Comparison of ENCODE assay signal across 14 cellular contexts in the genomic region with DNA sequence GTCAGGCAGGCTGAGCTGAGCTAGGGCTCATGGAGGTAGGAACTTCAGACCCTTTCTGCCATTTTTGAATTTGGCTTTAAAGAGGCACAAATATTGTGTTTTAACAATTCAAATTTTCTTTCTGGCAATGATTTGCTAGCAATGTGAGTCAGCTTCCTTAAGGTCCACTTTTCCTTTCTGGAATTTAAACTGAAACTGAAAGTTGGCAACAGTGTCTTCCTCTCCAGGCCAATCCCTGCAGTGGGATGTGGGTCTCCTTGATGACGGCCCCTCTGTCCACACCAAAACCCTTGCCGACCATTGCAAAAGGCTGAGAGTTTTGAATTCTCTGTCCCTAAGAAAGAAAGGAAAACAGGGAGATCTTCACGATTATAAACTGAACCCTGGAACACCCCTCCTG. TPM values are rescaled to one million over a fixed set of nuclear protein-coding genes. Genes with fewer than 3 reads are reported as not detected.
DNase-seq lines count a peak whose midpoint lies in the region; ATAC-seq, FAIRE-seq and TF ChIP-seq lines count a peak whose summit lies in the region.
"Had no signal": no experiment of that assay in that cellular context is flagged by ENCODE, and none has a peak within 500 bp of the region (broad histone marks: within the 10 kb centered on the region; RNA-seq: fewer than 3 reads in every experiment).

No MANE protein-coding gene starts in this region.

- no peak overlapping the region for H3K9ac ChIP-seq in kidney (ENCODE audit: low read length in 2 of 2)
- H3K9ac ChIP-seq in skeletal muscle tissue (ENCODE audit: low read depth in 1 of 3, low read length in 3 of 3): no peak overlapping the region
- H3K9ac ChIP-seq in MM.1S (ENCODE audit: low read length): no peak overlapping the region

- H3K9me2 ChIP-seq in MM.1S (replicated peaks; ENCODE audit: insufficient read depth, low read length): no peaks in the 10 kb centered on the region

- no peaks in the 10 kb centered on the region for H3K36me3 ChIP-seq in kidney (ENCODE audit: control insufficient read depth in 1 of 2, insufficient read depth in 2 of 2, low read length in 2 of 2)
- H3K36me3 ChIP-seq in skeletal muscle tissue (ENCODE audit: control insufficient read depth in 3 of 3, insufficient read depth in 3 of 3, low read length in 3 of 3): no peaks in the 10 kb centered on the region
- H3K36me3 ChIP-seq in MM.1S (replicated peaks; ENCODE audit: insufficient read depth, low read length): no peaks in the 10 kb centered on the region
- H3K36me3 ChIP-seq: brain microvascular endothelial cell had no signal

- no peaks in the 10 kb centered on the region for H3K79me2 ChIP-seq in MM.1S (ENCODE audit: low read length)

- no peaks in the 10 kb centered on the region for H3F3A ChIP-seq in MM.1S (ENCODE audit: insufficient read depth, low read length)

- ATAC-seq in GM19324 (IDR thresholded peaks at IDR 0.05; ENCODE audit: low FRiP score, unreplicated experiment): no peak

- H3K27ac ChIP-seq in kidney (ENCODE audit: low read depth in 2 of 2, low read length in 2 of 2) (peak overlapping the region; percentile 34 to 59), skeletal muscle tissue (ENCODE audit: low read depth, low read length) (peak overlapping the region; percentile 18), MM.1S (ENCODE audit: low read length) (no peak overlapping the region)
- H3K27ac ChIP-seq: brain microvascular endothelial cell had no signal

- intact Hi-C loops in kidney (cut with DNase I): no loop called here

- no peak overlapping the region for H2AFZ ChIP-seq in MM.1S (ENCODE audit: low read length)

- H3K4me3 ChIP-seq in kidney (ENCODE audit: low read length in 2 of 2): peak overlapping the region; percentile 1 to 10
- peak overlapping the region in 1 of 3 donors; percentile 29 for H3K4me3 ChIP-seq in skeletal muscle tissue (ENCODE audit: low read length in 3 of 3)
- no peak overlapping the region for H3K4me3 ChIP-seq in MM.1S (ENCODE audit: low read length)

- H3K4me1 ChIP-seq in kidney (ENCODE audit: control insufficient read depth in 1 of 2, insufficient read depth in 1 of 2, low read depth in 1 of 2, low read length in 2 of 2) (peaks cover 3 to 4% of the 10 kb centered on the region in 2 donors), skeletal muscle tissue (ENCODE audit: control insufficient read depth in 3 of 3, insufficient read depth in 3 of 3, low read length in 3 of 3) (peaks cover 2 to 9% (median 6%) of the 10 kb centered on the region in 3 donors), MM.1S (ENCODE audit: low read length) (no peaks in the 10 kb centered on the region)

- DNase-seq in H4 (ENCODE audit: low spot score) (peak; percentile 39), astrocyte of the hippocampus (ENCODE audit: low read depth, low spot score) (peak; percentile 47), kidney (no peak), MM.1S (no peak), inferior parietal cortex (ENCODE audit: extremely low spot score) (no peak), GM10266 (ENCODE audit: extremely low spot score) (no peak)
- DNase-seq: brain microvascular endothelial cell, NCI-H1092 treated with DMSO at 0.1 percent for 48 hours, NCI-H446 treated with DMSO at 0.1 percent for 48 hours, SHP77 treated with DMSO at 0.1 percent for 48 hours had no signal

- no peak overlapping the region for H3K4me2 ChIP-seq in MM.1S (ENCODE audit: low read depth, low read length)

- no peak for FAIRE-seq in kidney (lab: Jason Lieb, UNC)
- FAIRE-seq: D721Med, H1 had no signal

- no peaks in the 10 kb centered on the region for H4K20me1 ChIP-seq in MM.1S (ENCODE audit: insufficient read depth, low read length)

- TF ChIP-seq CTCF in kidney (IDR thresholded peaks at IDR 0.05; ENCODE audit: borderline replicate concordance, extremely low read depth, insufficient read depth) (no peak), MM.1S (IDR thresholded peaks at IDR 0.05; ENCODE audit: low read length) (no peak), GM10266 (IDR thresholded peaks at IDR 0.05; ENCODE audit: control insufficient read depth, insufficient read depth, low read depth, missing control alignments) (no peak)

- H3K9me3 ChIP-seq in kidney (ENCODE audit: control insufficient read depth in 1 of 2, low read length in 2 of 2) (no peaks in the 10 kb centered on the region), skeletal muscle tissue (ENCODE audit: control insufficient read depth in 3 of 3, low read length in 3 of 3) (no peaks in the 10 kb centered on the region), MM.1S (replicated peaks; ENCODE audit: insufficient read depth, low read length) (no peaks in the 10 kb centered on the region)

- H3K27me3 ChIP-seq in skeletal muscle tissue (ENCODE audit: control insufficient read depth in 3 of 3, insufficient read depth in 3 of 3, low read length in 3 of 3) (peaks cover 0 to 5% (median 3%) of the 10 kb centered on the region in 3 donors), MM.1S (replicated peaks; ENCODE audit: insufficient read depth, low read length) (no peaks in the 10 kb centered on the region)
- H3K27me3 ChIP-seq: brain microvascular endothelial cell had no signal

RNA-seq across cellular contexts. Expression of gene RPSA, which starts 27.1 kb away (rescaled TPM):
- 2,268 and 2,637 TPM in 2 replicates for total RNA-seq in H4 (2014; rRNA removed; shearing (Covaris generic))
- 806 TPM for total RNA-seq in kidney
- 1,249 TPM for polyA plus RNA-seq in kidney (ENCODE audit: insufficient read depth, low read depth, low replicate concordance)
- 1,387 TPM for total RNA-seq in skeletal muscle tissue

RNA-seq across cellular contexts. Expression of gene MOBP, which starts 33.8 kb away (rescaled TPM):
- 0.17 TPM in 1 of 2 replicates, not detected in the other for total RNA-seq in H4 (2014; rRNA removed; shearing (Covaris generic))
- 0.16 TPM for total RNA-seq in kidney
- not detected for polyA plus RNA-seq in kidney (ENCODE audit: insufficient read depth, low read depth, low replicate concordance)
- total RNA-seq in skeletal muscle tissue: not detected

RNA-seq across cellular contexts. Expression of gene SLC25A38, which starts 50.5 kb away (rescaled TPM):
- 21.2 and 24.2 TPM in 2 replicates for total RNA-seq in H4 (2014; rRNA removed; shearing (Covaris generic))
- total RNA-seq in kidney (24.9 TPM), skeletal muscle tissue (13.6 TPM)
- polyA plus RNA-seq in kidney (ENCODE audit: insufficient read depth, low read depth, low replicate concordance): 42.3 TPM

Comparison
In these comparisons a context has a peak if more than half of its experiments do, and no peak if none do; other contexts are left out.
1. DNase-seq: peak in H4 (single experiment) and astrocyte of the hippocampus (single experiment); none in kidney (single experiment), MM.1S (single experiment), inferior parietal cortex (single experiment) and GM10266 (single experiment).